14 cellular contexts compared by ENCODE assay signal in genomic region chr13:47459512-47459911, GRCh38.
DNase-seq lines count a peak whose midpoint lies in the region; ATAC-seq and TF ChIP-seq lines count a peak whose summit lies in the region.
"Had no signal": no experiment of that assay in that cellular context is flagged by ENCODE, and none has a peak within 500 bp of the region (broad histone marks: within the 10 kb centered on the region; RNA-seq: fewer than 3 reads in every experiment).

No MANE protein-coding gene starts in this region.

- H3K27ac ChIP-seq in A673 (ENCODE audit: low read depth, low read length, poor library complexity, severe bottlenecking), result no peak overlapping the region
- H3K27ac ChIP-seq in OCI-LY7 (ENCODE audit: low read depth, low read length, poor library complexity, severe bottlenecking), result no peak overlapping the region
- H3K27ac ChIP-seq: adrenal gland had no signal

- POLR2A ChIA-PET in A673 (lab: Charles Lee; ENCODE audit: low non-redundant PET), result no interaction called here
- POLR2A ChIA-PET in OCI-LY7 (lab: Charles Lee), result interaction anchor here (0.5 to 1.6 kb wide), 2 partner anchors 16 to 403 kb away, joined by 3 read pairs; no protein-coding TSS in a partner anchor
- POLR2A ChIA-PET in activated CD8-positive, alpha-beta T cell treated with anti-CD3 and anti-CD28 coated beads for 36 hours (lab: Charles Lee), result no interaction called here
- POLR2A ChIA-PET in activated CD8-positive, alpha-beta T cell treated with anti-CD3 and anti-CD28 coated beads, Interleukin-2, amount 10 ng/mL, durations not matched to agents 7 days and 5 days (lab: Charles Lee), result no interaction called here

- H3K9me2 ChIP-seq in OCI-LY7 (ENCODE audit: insufficient read depth, low read length), result no peaks in the 10 kb centered on the region

- no peaks in the 10 kb centered on the region for H3K27me3 Mint-ChIP-seq in activated CD8-positive, alpha-beta T cell treated with anti-CD3 and anti-CD28 coated beads for 36 hours
- no peaks in the 10 kb centered on the region for H3K27me3 Mint-ChIP-seq in activated CD8-positive, alpha-beta T cell treated with anti-CD3 and anti-CD28 coated beads, Interleukin-2, amount 10 ng/mL, durations not matched to agents 7 days and 5 days (ENCODE audit: low read depth)

- no peaks in the 10 kb centered on the region for H3K4me1 Mint-ChIP-seq in activated CD8-positive, alpha-beta T cell treated with anti-CD3 and anti-CD28 coated beads for 36 hours (ENCODE audit: low read depth)
- no peaks in the 10 kb centered on the region for H3K4me1 Mint-ChIP-seq in activated CD8-positive, alpha-beta T cell treated with anti-CD3 and anti-CD28 coated beads, Interleukin-2, amount 10 ng/mL, durations not matched to agents 7 days and 5 days (ENCODE audit: low read depth)

- H3K79me2 ChIP-seq in OCI-LY7 (ENCODE audit: insufficient read depth, low read depth, low read length), result no peaks in the 10 kb centered on the region

- no peaks in the 10 kb centered on the region for H4K20me1 ChIP-seq in OCI-LY7 (ENCODE audit: insufficient read depth, low read length)

- no peak overlapping the region for H3K4me2 ChIP-seq in OCI-LY7 (ENCODE audit: low read length)

- DNase-seq in A673 (ENCODE audit: low spot score) (peak; percentile 15), GM13976 (ENCODE audit: low spot score) (no peak), OCI-LY7 (ENCODE audit: low spot score) (peak; percentile 1), fibroblast of pulmonary artery (ENCODE audit: low read depth) (peak; percentile 60), NCI-H1694 (lab: John Stamatoyannopoulos, UW) (no peak)
- DNase-seq in activated CD8-positive, alpha-beta T cell treated with anti-CD3 and anti-CD28 coated beads for 36 hours, result no peak
- DNase-seq in activated CD8-positive, alpha-beta T cell treated with anti-CD3 and anti-CD28 coated beads, Interleukin-2, amount 10 ng/mL, durations not matched to agents 7 days and 5 days, result no peak
- DNase-seq: adrenal gland; CD4-positive, alpha-beta T cell; foreskin melanocyte; midbrain; NCI-H774; stimulated activated naive CD4-positive, alpha-beta T cell treated with Interleukin-2 at 50 U/mL for 16 hours had no signal

- no peaks in the 10 kb centered on the region for H3K27me3 ChIP-seq in A673 (replicated peaks; ENCODE audit: insufficient read depth, low read depth, low read length, poor library complexity)
- H3K27me3 ChIP-seq: adrenal gland had no signal

- no peak overlapping the region for H2AFZ ChIP-seq in OCI-LY7 (ENCODE audit: low read length)

- intact Hi-C loops in A673 (cut with micrococcal nuclease; ENCODE audit: unreplicated experiment) (no loop called here), OCI-LY7 (cut with micrococcal nuclease; ENCODE audit: unreplicated experiment) (no loop called here)
- intact Hi-C loops in activated CD8-positive, alpha-beta T cell treated with anti-CD3 and anti-CD28 coated beads for 36 hours (cut with micrococcal nuclease), result no loop called here

- H3K4me1 ChIP-seq in A673 (ENCODE audit: insufficient read depth, low read length, poor library complexity, severe bottlenecking) (no peaks in the 10 kb centered on the region), OCI-LY7 (ENCODE audit: insufficient read depth, low read length, poor library complexity, severe bottlenecking) (no peaks in the 10 kb centered on the region)
- H3K4me1 ChIP-seq: adrenal gland had no signal

- no peaks in the 10 kb centered on the region for H3K36me3 Mint-ChIP-seq in activated CD8-positive, alpha-beta T cell treated with anti-CD3 and anti-CD28 coated beads for 36 hours (ENCODE audit: low read depth)
- no peaks in the 10 kb centered on the region for H3K36me3 Mint-ChIP-seq in activated CD8-positive, alpha-beta T cell treated with anti-CD3 and anti-CD28 coated beads, Interleukin-2, amount 10 ng/mL, durations not matched to agents 7 days and 5 days (ENCODE audit: low read depth)

- H3K36me3 ChIP-seq in A673 (ENCODE audit: insufficient read depth, low read length, poor library complexity, severe bottlenecking), result no peaks in the 10 kb centered on the region
- H3K36me3 ChIP-seq in OCI-LY7 (ENCODE audit: insufficient read depth, low read length), result no peaks in the 10 kb centered on the region
- H3K36me3 ChIP-seq: adrenal gland had no signal

- CTCF ChIA-PET in A673 (lab: Charles Lee) (interaction anchor here (1.2 kb wide), 1 partner anchor 486 kb away, joined by 3 read pairs; no protein-coding TSS in a partner anchor), OCI-LY7 (lab: Charles Lee; ENCODE audit: unreplicated experiment) (no interaction called here)
- CTCF ChIA-PET in activated CD8-positive, alpha-beta T cell treated with anti-CD3 and anti-CD28 coated beads for 36 hours (lab: Charles Lee), result no interaction called here
- CTCF ChIA-PET in activated CD8-positive, alpha-beta T cell treated with anti-CD3 and anti-CD28 coated beads, Interleukin-2, amount 10 ng/mL, durations not matched to agents 7 days and 5 days (lab: Charles Lee), result no interaction called here

- no peak for ATAC-seq in HG02571 (IDR thresholded peaks at IDR 0.05; ENCODE audit: unreplicated experiment)
- ATAC-seq in activated CD8-positive, alpha-beta T cell treated with anti-CD3 and anti-CD28 coated beads for 36 hours, result no peak
- ATAC-seq in activated CD8-positive, alpha-beta T cell treated with anti-CD3 and anti-CD28 coated beads, Interleukin-2, amount 10 ng/mL, durations not matched to agents 7 days and 5 days, result no peak

- H3K4me3 ChIP-seq in A673 (ENCODE audit: low read depth, low read length, poor library complexity, severe bottlenecking), result no peak overlapping the region
- no peak overlapping the region for H3K4me3 ChIP-seq in OCI-LY7 (ENCODE audit: low read depth, low read length, poor library complexity, severe bottlenecking)
- no peak overlapping the region for H3K4me3 ChIP-seq in fibroblast of pulmonary artery (replicated peaks; ENCODE audit: low read depth, low read length)
- H3K4me3 ChIP-seq: adrenal gland had no signal

- TF ChIP-seq CTCF in A673 (conservative IDR thresholded peaks at IDR 0.05; ENCODE audit: low read depth, low read length), result peak; percentile 44; the same call in 1 of the 2 replicates
- TF ChIP-seq CTCF in GM13976 (IDR thresholded peaks at IDR 0.05; ENCODE audit: borderline replicate concordance, control extremely low read depth, extremely low read depth, insufficient read depth, missing control alignments), result peak; percentile 24
- peak; percentile 55 for TF ChIP-seq CTCF in OCI-LY7 (conservative IDR thresholded peaks at IDR 0.05; ENCODE audit: low read length)
- peak; percentile 55 for TF ChIP-seq CTCF in fibroblast of pulmonary artery (IDR thresholded peaks at IDR 0.05; ENCODE audit: low read length, missing control alignments)
- no peak for TF ChIP-seq CTCF in activated CD8-positive, alpha-beta T cell treated with anti-CD3 and anti-CD28 coated beads for 36 hours (IDR thresholded peaks at IDR 0.05)

- in situ Hi-C loops in GM13976 (cut with MboI; ENCODE audit: low sequenced_read_pairs, unreplicated experiment), result no loop called here

- H3K27ac Mint-ChIP-seq in activated CD8-positive, alpha-beta T cell treated with anti-CD3 and anti-CD28 coated beads for 36 hours, result no peak overlapping the region
- no peak overlapping the region for H3K27ac Mint-ChIP-seq in activated CD8-positive, alpha-beta T cell treated with anti-CD3 and anti-CD28 coated beads, Interleukin-2, amount 10 ng/mL, durations not matched to agents 7 days and 5 days
- H3K27ac Mint-ChIP-seq: CD4-positive, alpha-beta T cell had no signal

- H3K9me3 ChIP-seq in A673 (ENCODE audit: low read depth, low read length, poor library complexity, severe bottlenecking), result no peaks in the 10 kb centered on the region
- H3K9me3 ChIP-seq in OCI-LY7 (ENCODE audit: low read length), result no peaks in the 10 kb centered on the region
- H3K9me3 ChIP-seq: adrenal gland had no signal

- H3K9me3 Mint-ChIP-seq in activated CD8-positive, alpha-beta T cell treated with anti-CD3 and anti-CD28 coated beads for 36 hours, result peaks cover 3% of the 10 kb centered on the region
- H3K9me3 Mint-ChIP-seq in activated CD8-positive, alpha-beta T cell treated with anti-CD3 and anti-CD28 coated beads, Interleukin-2, amount 10 ng/mL, durations not matched to agents 7 days and 5 days (ENCODE audit: insufficient read depth), result no peaks in the 10 kb centered on the region

- no peak overlapping the region for H3K4me3 Mint-ChIP-seq in activated CD8-positive, alpha-beta T cell treated with anti-CD3 and anti-CD28 coated beads for 36 hours
- H3K4me3 Mint-ChIP-seq in activated CD8-positive, alpha-beta T cell treated with anti-CD3 and anti-CD28 coated beads, Interleukin-2, amount 10 ng/mL, durations not matched to agents 7 days and 5 days, result no peak overlapping the region
- H3K4me3 Mint-ChIP-seq: CD4-positive, alpha-beta T cell had no signal

- BruUV-seq in A673 (replicated peaks; lab: Mats Ljungman, UMichigan) (no TSS peak), OCI-LY7 (replicated peaks; lab: Mats Ljungman, UMichigan) (no TSS peak)

Comparison
In these comparisons a context has a peak if more than half of its experiments do, and no peak if none do; other contexts are left out.
1. DNase-seq: peak in A673 (single experiment), OCI-LY7 (single experiment) and fibroblast of pulmonary artery (single experiment); none in GM13976 (single experiment), NCI-H1694 (single experiment), activated CD8-positive, alpha-beta T cell treated with anti-CD3 and anti-CD28 coated beads for 36 hours (single experiment) and activated CD8-positive, alpha-beta T cell treated with anti-CD3 and anti-CD28 coated beads, Interleukin-2, amount 10 ng/mL, durations not matched to agents 7 days and 5 days (single experiment).